ENCODE assay signal across 17 cellular contexts in the genomic region with DNA sequence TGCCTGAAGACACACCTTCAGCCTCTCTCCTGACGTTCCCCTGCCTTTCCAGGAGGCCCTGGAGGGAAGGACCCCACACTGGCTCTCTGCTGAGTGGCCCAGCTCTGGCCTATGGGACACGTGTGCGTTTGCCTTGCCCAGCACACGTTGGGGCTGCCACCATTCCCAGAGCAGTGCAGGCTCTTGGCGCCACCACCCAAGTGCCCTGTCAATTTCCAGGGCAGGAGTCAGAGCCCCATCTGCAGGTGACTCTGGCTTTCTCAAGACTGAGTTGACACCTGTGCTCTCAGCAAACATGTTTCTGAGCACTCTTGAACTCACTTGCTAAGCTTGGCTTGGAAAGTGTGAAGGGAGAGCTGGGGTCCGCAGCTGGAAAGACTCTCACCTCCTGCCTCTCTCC. TPM values are rescaled to one million over a fixed set of nuclear protein-coding genes. Genes with fewer than 3 reads are reported as not detected.
DNase-seq lines count a peak whose midpoint lies in the region; ATAC-seq and TF ChIP-seq lines count a peak whose summit lies in the region.
"Had no signal": no experiment of that assay in that cellular context is flagged by ENCODE, and none has a peak within 500 bp of the region (broad histone marks: within the 10 kb centered on the region; RNA-seq: fewer than 3 reads in every experiment).

No MANE protein-coding gene starts in this region.

- DNase-seq in activated T-cell treated with anti-CD3 and anti-CD28 coated beads for 48 hours (ENCODE audit: low read depth), result peak; percentile 23
- DNase-seq in activated T-cell treated with anti-CD3 and anti-CD28 coated beads for 4 hours, result no peak
- peak; percentile 57 for DNase-seq in H7
- DNase-seq in activated B cell treated with CpG ODN at 0.5 μM for 24 hours, result no peak
- DNase-seq in stimulated activated CD8-positive, alpha-beta memory T cell treated with anti-CD3 and anti-CD28 coated beads, Interleukin-4, amount 100 ng/mL, for 48 hours, result peak; percentile 34
- DNase-seq in OCI-M1 (lab: John Stamatoyannopoulos, UW), result no peak
- DNase-seq: AML-193; NCI-H2171 treated with DMSO at 0.1 percent for 48 hours; psoas muscle; stimulated activated CD4-positive, alpha-beta T cell treated with anti-CD3 and anti-CD28 coated beads, Interleukin-2, amount 100 ng/mL, for 48 hours; stimulated activated naive CD4-positive, alpha-beta T cell treated with Interleukin-2 at 50 U/mL for 16 hours had no signal

- no peak overlapping the region for H3K4me3 Mint-ChIP-seq in activated B cell treated with CpG ODN at 0.5 μM for 24 hours
- H3K4me3 Mint-ChIP-seq: T-helper 2 cell treated with Interferon-gamma antibody and Interleukin-4, amounts not matched to agents 5 μg/mL and 100 μg/mL, for 36 hours had no signal

- H3K27me3 Mint-ChIP-seq in activated B cell treated with CpG ODN at 0.5 μM for 24 hours, result no peaks in the 10 kb centered on the region

- POLR2A ChIA-PET in activated B cell treated with CpG ODN at 0.5 μM for 24 hours (lab: Charles Lee), result interaction anchor here (2.7 kb wide), 1 partner anchor 9 kb away, joined by 11 read pairs; no protein-coding TSS in a partner anchor

- H3K36me3 ChIP-seq in H7 (replicated peaks; ENCODE audit: control insufficient read depth, insufficient read depth, low read length), result no peaks in the 10 kb centered on the region
- H3K36me3 ChIP-seq: adrenal gland had no signal

- CTCF ChIA-PET in activated B cell treated with CpG ODN at 0.5 μM for 24 hours (lab: Charles Lee), result interaction anchor here (0.7 to 8.9 kb wide), 7 partner anchors 9 to 93 kb away, joined by 3 to 69 read pairs (median 4); no protein-coding TSS in a partner anchor

- H3K4me1 Mint-ChIP-seq in activated B cell treated with CpG ODN at 0.5 μM for 24 hours, result peaks cover 40% of the 10 kb centered on the region

- H3K27me3 ChIP-seq in H7 (ENCODE audit: control insufficient read depth, insufficient read depth, low read length), result peaks cover 25% of the 10 kb centered on the region

- H3K27ac Mint-ChIP-seq in activated B cell treated with CpG ODN at 0.5 μM for 24 hours, result peak overlapping the region; percentile 59
- H3K27ac Mint-ChIP-seq: T-helper 2 cell treated with Interferon-gamma antibody and Interleukin-4, amounts not matched to agents 5 μg/mL and 100 μg/mL, for 36 hours had no signal

- H3K4me3 ChIP-seq in H7 (ENCODE audit: insufficient read depth, low read depth, low read length), result no peak overlapping the region
- H3K4me3 ChIP-seq: adrenal gland, psoas muscle had no signal

- H3K36me3 Mint-ChIP-seq in activated B cell treated with CpG ODN at 0.5 μM for 24 hours (ENCODE audit: low read depth), result peaks cover 1% of the 10 kb centered on the region

- TF ChIP-seq CTCF in activated B cell treated with CpG ODN at 0.5 μM for 24 hours (IDR thresholded peaks at IDR 0.05), result no peak

- ATAC-seq in activated B cell treated with CpG ODN at 0.5 μM for 24 hours (ENCODE audit: low read depth) (no peak), HG03025 (IDR thresholded peaks at IDR 0.05; ENCODE audit: low FRiP score, unreplicated experiment) (no peak), GM18498 (IDR thresholded peaks at IDR 0.05; ENCODE audit: unreplicated experiment) (no peak)
- ATAC-seq: psoas muscle had no signal

- no peaks in the 10 kb centered on the region for H3K9me3 Mint-ChIP-seq in activated B cell treated with CpG ODN at 0.5 μM for 24 hours
- H3K9me3 Mint-ChIP-seq: T-helper 2 cell treated with Interferon-gamma antibody and Interleukin-4, amounts not matched to agents 5 μg/mL and 100 μg/mL, for 36 hours had no signal

- intact Hi-C loops in activated B cell treated with CpG ODN at 0.5 μM for 24 hours (cut with micrococcal nuclease), result loop anchor here (1.0 kb wide), 1 partner anchor 73 kb away; no protein-coding TSS in a partner anchor

RNA-seq across cellular contexts. Expression of a gene that starts 4.7 kb away (rescaled TPM):
- 0.21 and 2.7 TPM in 2 replicates for total RNA-seq in H7 (2014; rRNA removed; shearing (Covaris generic))
- 234 and 248 TPM in 2 replicates for total RNA-seq in activated B cell treated with CpG ODN at 0.5 μM for 24 hours
- total RNA-seq: G401, LHCN-M2 had no signal

Comparison
In these comparisons a context has a peak if more than half of its experiments do, and no peak if none do; other contexts are left out.
1. DNase-seq: peak in activated T-cell treated with anti-CD3 and anti-CD28 coated beads for 48 hours (single experiment), H7 (single experiment) and stimulated activated CD8-positive, alpha-beta memory T cell treated with anti-CD3 and anti-CD28 coated beads, Interleukin-4, amount 100 ng/mL, for 48 hours (single experiment); none in activated T-cell treated with anti-CD3 and anti-CD28 coated beads for 4 hours (single experiment), activated B cell treated with CpG ODN at 0.5 μM for 24 hours (single experiment) and OCI-M1 (single experiment).
2. RNA of a gene that starts 4.7 kb away (total RNA-seq): 234 to 248 TPM in activated B cell treated with CpG ODN at 0.5 μM for 24 hours; 0.21 to 2.7 TPM in H7; every median in the first group is over 10 times any median in the second.